In genomic region chr1:171655215-171656116, GRCh38 we compare ENCODE assay signal across 1 cellular context.
TF ChIP-seq lines count a peak whose summit lies in the region.

No MANE protein-coding gene starts in this region.

TF ChIP-seq in K562, 482 proteins besides CTCF, POLR2A, EP300 and RAD21 (continued from another document):
- TF ChIP-seq HOXB6 (CRISPR knock-in tag; IDR thresholded peaks at IDR 0.05; ENCODE audit: borderline replicate concordance) (no peak), SRSF7 (optimal IDR thresholded peaks at IDR 0.05; ENCODE audit: low read depth, low read length) (no peak), CREBBP (IDR thresholded peaks at IDR 0.05; ENCODE audit: low read depth, low read length) (no peak)
TF ChIP-seq in K562: peak in this region for 21.
